Comparison of ENCODE assay signal across 8 cellular contexts in genomic region chr7:134432296-134433152, GRCh38. TPM values are rescaled to one million over a fixed set of nuclear protein-coding genes. Genes with fewer than 3 reads are reported as not detected.
DNase-seq lines count a peak whose midpoint lies in the region; ATAC-seq, FAIRE-seq and TF ChIP-seq lines count a peak whose summit lies in the region.

No MANE protein-coding gene starts in this region.

- peak overlapping the region; percentile 92 for H2AFZ ChIP-seq in keratinocyte (ENCODE audit: control insufficient read depth, low read length)

- CTCF ChIA-PET in AG04450 (lab: Charles Lee), result interaction anchor here (0.5 to 3.5 kb wide), 65 partner anchors 10 to 755 kb away, joined by 3 to 260 read pairs (median 4); partner anchors contain the start of genes AKR1B1, AKR1B10, AKR1B15 and SLC35B4

- H3K4me3 ChIP-seq in AG04450 (ENCODE audit: low read depth, low read length), result peak overlapping the region; percentile 46
- peak overlapping the region; percentile 1 to 70 (median 60) for H3K4me3 ChIP-seq in keratinocyte (ENCODE audit: control insufficient read depth in 2 of 3, extremely low read depth in 1 of 3, insufficient read depth in 2 of 3, low read depth in 1 of 3, low read length in 3 of 3)

- DNase-seq in AG04450 (ENCODE audit: low read depth, low spot score) (peak; percentile 83), NCI-H2196 (lab: John Stamatoyannopoulos, UW; ENCODE audit: unreplicated experiment) (peak; percentile 84), cerebellar cortex (ENCODE audit: low spot score) (peak; percentile 91), keratinocyte (ENCODE audit: low read depth, low spot score) (peak; percentile 56)
- DNase-seq in stimulated activated CD4-positive, alpha-beta T cell treated with anti-CD3 and anti-CD28 coated beads, Interleukin-12 subunit alpha, Interleukin-12 subunit beta, amount 100 ng/mL, for 48 hours (ENCODE audit: low read depth in 2 of 3, low spot score in 1 of 3), result peak; percentile 61 to 76 (median 72)

- peaks cover 3% of the 10 kb centered on the region for H3K27me3 ChIP-seq in AG04450 (ENCODE audit: control insufficient read depth, insufficient read depth, low read length)
- no peaks in the 10 kb centered on the region for H3K27me3 ChIP-seq in keratinocyte (ENCODE audit: control insufficient read depth, extremely low read depth, insufficient read depth, low read length)

- no peaks in the 10 kb centered on the region for H3K9me1 ChIP-seq in keratinocyte (ENCODE audit: control insufficient read depth, extremely low read depth, insufficient read depth, low read length)

- no peaks in the 10 kb centered on the region for H3K9me3 ChIP-seq in AG04450 (ENCODE audit: control insufficient read depth, insufficient read depth, low read length)
- no peaks in the 10 kb centered on the region for H3K9me3 ChIP-seq in keratinocyte (ENCODE audit: control insufficient read depth, low read depth, low read length)

- POLR2A ChIA-PET in AG04450 (lab: Yijun Ruan, JAX), result interaction anchor here (0.5 to 2.1 kb wide), 9 partner anchors 16 to 174 kb away, joined by 3 to 15 read pairs (median 4); partner anchors contain the start of gene AKR1B1

- TF ChIP-seq CTCF in AG04450 (IDR thresholded peaks at IDR 0.05; ENCODE audit: low read depth, low read length) (peak; percentile 74), keratinocyte (optimal IDR thresholded peaks at IDR 0.05 in 1 of 3, IDR thresholded peaks at IDR 0.05 in 1 of 3, conservative IDR thresholded peaks at IDR 0.05 in 1 of 3; ENCODE audit: extremely low read depth in 1 of 3, insufficient read depth in 2 of 3, low read length in 3 of 3) (peak; percentile 34 to 91 (median 74))

- ATAC-seq in GM18870 (IDR thresholded peaks at IDR 0.05; ENCODE audit: unreplicated experiment) (peak; percentile 82), HG03135 (IDR thresholded peaks at IDR 0.05; ENCODE audit: unreplicated experiment) (peak; percentile 97)
- ATAC-seq in activated CD4-positive, CD25-positive, alpha-beta regulatory T cell treated with anti-CD3 and anti-CD28 coated beads, Interleukin-2, amount 50 U/mL, for 24 hours, result peak; percentile 90 to 93

- peaks cover 17% of the 10 kb centered on the region for H3K4me1 ChIP-seq in keratinocyte (ENCODE audit: control insufficient read depth, extremely low read depth, insufficient read depth, low read length)

- H3K79me2 ChIP-seq in keratinocyte (ENCODE audit: control insufficient read depth, insufficient read depth, low read length), result no peaks in the 10 kb centered on the region

- dilution Hi-C loops in keratinocyte (cut with MboI; ENCODE audit: extremely low pct_ligation_motif_present, low sequenced_read_pairs), result no loop called here

- H3K4me2 ChIP-seq in keratinocyte (ENCODE audit: control insufficient read depth, extremely low read depth, insufficient read depth, low read depth, low read length), result peak overlapping the region; percentile 91

- H3K36me3 ChIP-seq in keratinocyte (ENCODE audit: control insufficient read depth in 2 of 2, extremely low read depth in 1 of 2, insufficient read depth in 2 of 2, low read length in 2 of 2), result no peaks in the 10 kb centered on the region

- FAIRE-seq in keratinocyte (lab: Jason Lieb, UNC), result peak; percentile 81

- H3K27ac ChIP-seq in AG04450 (ENCODE audit: low read depth, low read length) (peak overlapping the region; percentile 82), keratinocyte (ENCODE audit: control insufficient read depth, insufficient read depth, low read length) (peak overlapping the region; percentile 52)

- peak overlapping the region; percentile 50 for H3K9ac ChIP-seq in keratinocyte (ENCODE audit: control insufficient read depth, extremely low read depth, insufficient read depth, low read length)

- H4K20me1 ChIP-seq in keratinocyte (ENCODE audit: control insufficient read depth, extremely low read depth, insufficient read depth, low read length), result no peaks in the 10 kb centered on the region

RNA-seq across cellular contexts. Expression of gene AKR1B1, which starts 26.4 kb away (rescaled TPM):
- 337 and 347 TPM in 2 replicates for polyA plus RNA-seq in AG04450 (2011; rRNA removed)
- 114 and 133 TPM in 2 replicates for polyA minus RNA-seq in AG04450 (2011; rRNA and poly(A)+ RNA removed)
- polyA plus RNA-seq in keratinocyte, result 139 to 153 TPM (median 148 TPM) in 3 replicates
- 24.6 TPM for polyA plus RNA-seq in keratinocyte (2011; ENCODE audit: low read depth)
- polyA plus RNA-seq in keratinocyte (2011; cell fraction: cytosol; rRNA removed), result 139 and 152 TPM in 2 replicates
- polyA plus RNA-seq in keratinocyte (2011; cell fraction: nucleus; rRNA removed), result 101 TPM in 2 replicates
- 74.8 and 101 TPM in 2 replicates for polyA plus RNA-seq in keratinocyte (2012; ENCODE audit: low replicate concordance)
- polyA minus RNA-seq in keratinocyte, result 53.3 to 104 TPM (median 77.8 TPM) in 3 replicates
- polyA minus RNA-seq in keratinocyte (2011; cell fraction: cytosol; rRNA and poly(A)+ RNA removed), result 69.1 TPM
- polyA minus RNA-seq in keratinocyte (2011; cell fraction: nucleus; rRNA and poly(A)+ RNA removed), result 20.8 and 30.0 TPM in 2 replicates

Comparison
In these comparisons a context has a peak if more than half of its experiments do, and no peak if none do; other contexts are left out.
1. Peak in every context shown above with its lines: DNase-seq, ATAC-seq, H3K4me3 ChIP-seq and H3K27ac ChIP-seq.